ENCODE assay signal across 8 cellular contexts in genomic region chr15:61227269-61228024, GRCh38. TPM values are rescaled to one million over a fixed set of nuclear protein-coding genes. Genes with fewer than 3 reads are reported as not detected.
A peak's percentile ranks its signal among the peaks of the same experiment; 100 is the strongest.
DNase-seq lines count a peak whose midpoint lies in the region; ATAC-seq and TF ChIP-seq lines count a peak whose summit lies in the region.

No MANE protein-coding gene starts in this region.

- peaks cover 56% of the 10 kb centered on the region for H3K27me3 ChIP-seq in foreskin keratinocyte
- H3K27me3 ChIP-seq in neuron (ENCODE audit: insufficient read depth, low read length), result peaks cover 16% of the 10 kb centered on the region

- no peaks in the 10 kb centered on the region for H3K4me1 ChIP-seq in foreskin keratinocyte
- H3K4me1 ChIP-seq in neuron (ENCODE audit: insufficient read depth, low read length), result peaks cover 14% of the 10 kb centered on the region

- peak overlapping the region; percentile 96 for H2AFZ ChIP-seq in neuron (ENCODE audit: low read depth, low read length)

- ATAC-seq in foreskin keratinocyte (peak; percentile 57), HG03159 (IDR thresholded peaks at IDR 0.05; ENCODE audit: unreplicated experiment) (no peak), HG03439 (IDR thresholded peaks at IDR 0.05; ENCODE audit: unreplicated experiment) (no peak)

- H3K27ac ChIP-seq in foreskin keratinocyte, result no peak overlapping the region

- H3K9me3 ChIP-seq in neuron (ENCODE audit: low read length), result no peaks in the 10 kb centered on the region

- peak overlapping the region; percentile 52 for H3K4me3 ChIP-seq in neuron (ENCODE audit: low read length)

- H3K36me3 ChIP-seq in neuron (ENCODE audit: insufficient read depth, low read length), result no peaks in the 10 kb centered on the region

- TF ChIP-seq CTCF in foreskin keratinocyte (conservative IDR thresholded peaks at IDR 0.05), result no peak

- DNase-seq in A172 (ENCODE audit: low spot score) (peak; percentile 0), GM03348 (ENCODE audit: low spot score) (peak; percentile 87), SW480 (ENCODE audit: low spot score) (peak; percentile 65), foreskin keratinocyte (peak; percentile 29 to 51), HuH-7.5 (ENCODE audit: low spot score) (no peak)

RNA-seq across cellular contexts. Expression of gene RORA, which starts 1.7 kb away (rescaled TPM):
- 0.02 and 0.03 TPM in 2 replicates for total RNA-seq in A172 (2014; rRNA removed; shearing (Covaris generic))
- total RNA-seq in foreskin keratinocyte, result 3.0 and 5.5 TPM in 2 replicates
- 1.4 and 1.9 TPM in 2 replicates for polyA plus RNA-seq in foreskin keratinocyte
